15 cellular contexts compared by ENCODE assay signal in the genomic region with DNA sequence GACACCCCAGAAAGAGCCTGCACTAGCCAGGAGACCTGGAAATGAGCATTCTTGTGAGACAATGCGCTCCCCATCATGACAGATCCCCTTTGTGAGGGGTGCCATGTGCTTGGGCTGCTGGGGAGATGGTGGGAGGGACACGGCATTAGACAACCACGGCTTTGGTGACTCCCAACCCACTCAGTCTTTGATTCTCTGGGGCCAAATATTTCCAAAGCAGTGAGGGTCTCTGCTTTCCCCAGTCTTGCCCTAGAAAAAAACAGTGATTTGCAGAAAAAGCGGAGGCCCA. TPM values are rescaled to one million over a fixed set of nuclear protein-coding genes. Genes with fewer than 3 reads are reported as not detected.
A peak's percentile ranks its signal among the peaks of the same experiment; 100 is the strongest.
DNase-seq lines count a peak whose midpoint lies in the region; ATAC-seq and TF ChIP-seq lines count a peak whose summit lies in the region.
"Had no signal": no experiment of that assay in that cellular context is flagged by ENCODE, and none has a peak within 500 bp of the region (broad histone marks: within the 10 kb centered on the region; RNA-seq: fewer than 3 reads in every experiment).

No MANE protein-coding gene starts in this region.

- H3K36me3 Mint-ChIP-seq in mesothelial cell of epicardium: no peaks in the 10 kb centered on the region
- H3K36me3 Mint-ChIP-seq: CD4-positive, CD25-positive, alpha-beta regulatory T cell had no signal

- intact Hi-C loops in left colon (cut with DNase I, micrococcal nuclease): no loop called here

- peaks cover 53% of the 10 kb centered on the region for H3K4me1 Mint-ChIP-seq in mesothelial cell of epicardium
- H3K4me1 Mint-ChIP-seq: CD4-positive, CD25-positive, alpha-beta regulatory T cell had no signal

- peak overlapping the region; percentile 3 for H3K4me3 Mint-ChIP-seq in mesothelial cell of epicardium
- H3K4me3 Mint-ChIP-seq: CD4-positive, CD25-positive, alpha-beta regulatory T cell had no signal

- H3K27me3 Mint-ChIP-seq in mesothelial cell of epicardium (ENCODE audit: low read depth): peaks cover 3% of the 10 kb centered on the region

- DNase-seq in NCI-H82 (lab: John Stamatoyannopoulos, UW) (peak; percentile 67), NCI-H82 treated with DMSO at 0.1 percent for 48 hours (lab: John Stamatoyannopoulos, UW; ENCODE audit: unreplicated experiment) (no peak), caudate nucleus (lab: John Stamatoyannopoulos, UW) (peak in 8 of 61 donors; percentile 18 to 50 (median 38)), mesothelial cell of epicardium (ENCODE audit: low spot score in 2 of 2, unreplicated experiment in 2 of 2) (no peak), left colon (no peak)
- no peak for DNase-seq in activated CD8-positive, alpha-beta memory T cell treated with anti-CD3 and anti-CD28 coated beads, Interleukin-2, amount 50 U/mL, for 4 hours
- DNase-seq: activated naive CD4-positive, alpha-beta T cell treated with Interleukin-2 at 50 U/mL for 16 hours; CD4-positive, CD25-positive, alpha-beta regulatory T cell; esophagus squamous epithelium; left cardiac atrium; NCI-H1694 had no signal

- TF ChIP-seq CTCF in mesothelial cell of epicardium (IDR thresholded peaks at IDR 0.05; ENCODE audit: unreplicated experiment): no peak

- H3K27ac ChIP-seq in caudate nucleus (ENCODE audit: low read depth, low read length): peak overlapping the region; percentile 86
- H3K27ac ChIP-seq in temporal lobe (ENCODE audit: low read depth, low read length): peak overlapping the region; percentile 92
- H3K27ac ChIP-seq: 22Rv1, thoracic aorta had no signal

- H3K27ac Mint-ChIP-seq in mesothelial cell of epicardium: no peak overlapping the region
- H3K27ac Mint-ChIP-seq: CD4-positive, CD25-positive, alpha-beta regulatory T cell had no signal

- ATAC-seq in left colon (no peak), GM18520 (IDR thresholded peaks at IDR 0.05; ENCODE audit: unreplicated experiment) (no peak)

- H3K9me3 Mint-ChIP-seq in mesothelial cell of epicardium: no peaks in the 10 kb centered on the region
- H3K9me3 Mint-ChIP-seq: CD4-positive, CD25-positive, alpha-beta regulatory T cell had no signal

RNA-seq across cellular contexts. Expression of gene SLC45A3, which starts 10.2 kb away (rescaled TPM):
- total RNA-seq in mesothelial cell of epicardium: 7.0 to 7.5 TPM (median 7.1 TPM) in 3 replicates
- 1.2 TPM for total RNA-seq in temporal lobe
- 10 to 100 TPM; 19.5 to 30.8 TPM for total RNA-seq in left colon

RNA-seq across cellular contexts. Expression of gene ELK4, which starts 38.3 kb away (rescaled TPM):
- total RNA-seq in mesothelial cell of epicardium (32.2 to 36.8 TPM (median 34.8 TPM) in 3 replicates), temporal lobe (9.1 TPM), left colon (10 to 100 TPM; 37.4 to 39.5 TPM)
